Comparison of ENCODE assay signal across 8 cellular contexts in the genomic region with DNA sequence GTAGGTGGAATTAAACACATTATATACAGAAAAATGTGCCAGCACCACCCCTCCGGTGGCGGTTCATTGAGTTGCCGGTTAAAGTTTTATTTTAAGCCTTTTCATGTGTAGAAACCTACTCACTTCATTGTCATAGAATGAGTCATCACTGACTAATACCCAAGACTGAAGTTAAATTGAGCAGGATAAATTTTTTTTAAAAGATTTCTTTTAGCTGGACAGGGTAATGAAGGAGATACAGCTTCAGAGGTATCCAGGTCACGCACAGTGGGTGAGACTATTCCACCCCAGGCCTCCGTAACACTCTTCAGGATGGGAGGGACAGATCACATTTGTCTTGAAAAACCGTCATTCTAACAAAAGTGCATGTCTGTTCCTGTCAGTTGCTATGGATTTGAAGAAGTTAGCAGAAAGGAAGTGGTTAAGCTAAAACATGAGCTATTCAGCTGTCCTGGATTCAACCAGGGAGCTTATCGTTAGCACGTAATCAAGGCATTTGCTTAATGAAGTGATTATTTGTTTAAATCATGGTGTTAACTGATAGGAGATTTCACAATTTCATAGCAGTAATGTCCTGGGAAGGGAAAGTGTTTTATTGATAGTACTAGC. TPM values are rescaled to one million over a fixed set of nuclear protein-coding genes. Genes with fewer than 3 reads are reported as not detected.
DNase-seq lines count a peak whose midpoint lies in the region; ATAC-seq and TF ChIP-seq lines count a peak whose summit lies in the region.

No MANE protein-coding gene starts in this region.

- CTCF ChIA-PET in activated CD4-positive, alpha-beta T cell treated with anti-CD3 and anti-CD28 coated beads for 36 hours (lab: Charles Lee) = interaction anchor here (0.8 to 1.4 kb wide), 5 partner anchors 17 to 167 kb away, joined by 3 to 9 read pairs (median 5); a partner anchor contains a TSS

- no peak overlapping the region for H2AFZ ChIP-seq in neural progenitor cell (replicated peaks)

- H4K20me1 ChIP-seq in neural progenitor cell (ENCODE audit: low read depth) = no peaks in the 10 kb centered on the region

- POLR2A ChIA-PET in activated CD4-positive, alpha-beta T cell treated with anti-CD3 and anti-CD28 coated beads for 36 hours (lab: Charles Lee) = interaction anchor here (1.0 kb wide), 2 partner anchors 210 to 297 kb away, joined by 3 to 4 read pairs; no protein-coding TSS in a partner anchor

- H3K9me3 Mint-ChIP-seq in activated CD4-positive, alpha-beta T cell treated with anti-CD3 and anti-CD28 coated beads for 36 hours (ENCODE audit: low read depth) = no peaks in the 10 kb centered on the region
- no peaks in the 10 kb centered on the region for H3K9me3 Mint-ChIP-seq in neural progenitor cell

- no peak overlapping the region for H3K27ac ChIP-seq in neural progenitor cell

- no peak overlapping the region for H3K4me2 ChIP-seq in neural progenitor cell

- no peaks in the 10 kb centered on the region for H3K79me2 ChIP-seq in neural progenitor cell (ENCODE audit: low read depth)

- H3K9me3 ChIP-seq in neural progenitor cell (ENCODE audit: low read depth) = no peaks in the 10 kb centered on the region

- peak; percentile 92 for ATAC-seq in activated CD4-positive, alpha-beta T cell treated with anti-CD3 and anti-CD28 coated beads for 36 hours
- ATAC-seq in HG02763 (IDR thresholded peaks at IDR 0.05; ENCODE audit: unreplicated experiment) = peak; percentile 74

- no peaks in the 10 kb centered on the region for H3K4me1 ChIP-seq in neural progenitor cell

- peak; percentile 72 for DNase-seq in activated CD4-positive, alpha-beta T cell treated with anti-CD3 and anti-CD28 coated beads for 36 hours
- no peak for DNase-seq in activated CD4-positive, alpha-beta T cell treated with anti-CD3 and anti-CD28 coated beads for 1 hour
- DNase-seq in NOMO-1 treated with dmso at 0.1 percent for 144 hours (lab: John Stamatoyannopoulos, UW; ENCODE audit: unreplicated experiment) (peak; percentile 85), astrocyte of the hippocampus (ENCODE audit: low read depth, low spot score) (peak; percentile 88), neural progenitor cell (ENCODE audit: low spot score) (no peak), NCI-H524 (lab: John Stamatoyannopoulos, UW) (no peak)
- no peak for DNase-seq in central memory CD4-positive, alpha-beta T cell

- H3K4me3 Mint-ChIP-seq in activated CD4-positive, alpha-beta T cell treated with anti-CD3 and anti-CD28 coated beads for 36 hours = no peak overlapping the region
- no peak overlapping the region for H3K4me3 Mint-ChIP-seq in neural progenitor cell

- no peaks in the 10 kb centered on the region for H3K27me3 ChIP-seq in neural progenitor cell

- no peak overlapping the region for H3K9ac ChIP-seq in neural progenitor cell

- peaks cover 34% of the 10 kb centered on the region for H3K4me1 Mint-ChIP-seq in activated CD4-positive, alpha-beta T cell treated with anti-CD3 and anti-CD28 coated beads for 36 hours
- H3K4me1 Mint-ChIP-seq in neural progenitor cell = peaks cover 15% of the 10 kb centered on the region

- H3K27me3 Mint-ChIP-seq in activated CD4-positive, alpha-beta T cell treated with anti-CD3 and anti-CD28 coated beads for 36 hours = no peaks in the 10 kb centered on the region
- peaks cover 6% of the 10 kb centered on the region for H3K27me3 Mint-ChIP-seq in neural progenitor cell (ENCODE audit: insufficient read depth, low read depth)

- H3K36me3 ChIP-seq in neural progenitor cell = no peaks in the 10 kb centered on the region

- no peak for TF ChIP-seq CTCF in neural progenitor cell (IDR thresholded peaks at IDR 0.05)

- H3K27ac Mint-ChIP-seq in activated CD4-positive, alpha-beta T cell treated with anti-CD3 and anti-CD28 coated beads for 36 hours = peak overlapping the region; percentile 7
- H3K27ac Mint-ChIP-seq in neural progenitor cell = peak overlapping the region; percentile 53

- H3K4me3 ChIP-seq in neural progenitor cell = no peak overlapping the region

- intact Hi-C loops in activated CD4-positive, alpha-beta T cell treated with anti-CD3 and anti-CD28 coated beads for 36 hours (cut with DNase I, micrococcal nuclease) = loop anchor here (1.0 to 5.0 kb wide), 6 partner anchors 21 to 290 kb away; a partner anchor contains a TSS

- H3F3A ChIP-seq in neural progenitor cell (ENCODE audit: low read depth) = no peaks in the 10 kb centered on the region

- peaks cover 77% of the 10 kb centered on the region for H3K36me3 Mint-ChIP-seq in activated CD4-positive, alpha-beta T cell treated with anti-CD3 and anti-CD28 coated beads for 36 hours (ENCODE audit: low read depth)
- H3K36me3 Mint-ChIP-seq in neural progenitor cell = peaks cover 31% of the 10 kb centered on the region

RNA-seq across cellular contexts. Expression of a gene that starts 23.3 kb away (rescaled TPM):
- total RNA-seq in activated CD4-positive, alpha-beta T cell treated with anti-CD3 and anti-CD28 coated beads for 36 hours = 1 to 10 TPM; 3.4 to 4.0 TPM
- 1.9 and 3.1 TPM in 2 replicates for total RNA-seq in neural progenitor cell (ENCODE audit: low replicate concordance)

RNA-seq across cellular contexts. Expression of a gene that starts 26.8 kb away (rescaled TPM):
- total RNA-seq in activated CD4-positive, alpha-beta T cell treated with anti-CD3 and anti-CD28 coated beads for 36 hours = not detected
- not detected in 2 replicates for total RNA-seq in neural progenitor cell (ENCODE audit: low replicate concordance)

Comparison
In these comparisons a context has a peak if more than half of its experiments do, and no peak if none do; other contexts are left out.
1. DNase-seq: peak in activated CD4-positive, alpha-beta T cell treated with anti-CD3 and anti-CD28 coated beads for 36 hours (single experiment), NOMO-1 treated with dmso at 0.1 percent for 144 hours (single experiment) and astrocyte of the hippocampus (single experiment); none in activated CD4-positive, alpha-beta T cell treated with anti-CD3 and anti-CD28 coated beads for 1 hour (single experiment), neural progenitor cell (single experiment), central memory CD4-positive, alpha-beta T cell (single experiment) and NCI-H524 (0 of 2).